In genomic region chr20:35994994-35995453, GRCh38 we compare ENCODE assay signal across 1 cellular context.
TF ChIP-seq lines count a peak whose summit lies in the region.

No MANE protein-coding gene starts in this region.

TF ChIP-seq in HepG2, 621 proteins besides CTCF, POLR2A, EP300 and RAD21 (continued from another document and continues in another):
- TF ChIP-seq ZNF18 (CRISPR knock-in tag; IDR thresholded peaks at IDR 0.05; ENCODE audit: insufficient replicate concordance): peak; percentile 62
- TF ChIP-seq ZNF75D (CRISPR knock-in tag; IDR thresholded peaks at IDR 0.05; ENCODE audit: borderline replicate concordance): no peak
- no peak for TF ChIP-seq LCORL (IDR thresholded peaks at IDR 0.05)
- 0 out of 2 replicates have a peak, but pooled peaks have one; percentile 38 for TF ChIP-seq LCORL (CRISPR knock-in tag; IDR thresholded peaks at IDR 0.05)
- no peak for TF ChIP-seq ZSCAN5A (CRISPR knock-in tag; IDR thresholded peaks at IDR 0.05; ENCODE audit: borderline replicate concordance)
- no peak for TF ChIP-seq ZNF816 (CRISPR knock-in tag; IDR thresholded peaks at IDR 0.05; ENCODE audit: borderline replicate concordance)
- no peak for TF ChIP-seq JDP2 (CRISPR knock-in tag; IDR thresholded peaks at IDR 0.05; ENCODE audit: borderline replicate concordance)
- TF ChIP-seq HIVEP1 (CRISPR knock-in tag; IDR thresholded peaks at IDR 0.05): no peak
- no peak for TF ChIP-seq HNF1A (IDR thresholded peaks at IDR 0.05; ENCODE audit: low read depth)
- TF ChIP-seq HNF1A (CRISPR knock-in tag; IDR thresholded peaks at IDR 0.05; ENCODE audit: borderline replicate concordance): no peak
- no peak for TF ChIP-seq MAFF (IDR thresholded peaks at IDR 0.05; ENCODE audit: low read depth, low read length)
- no peak for TF ChIP-seq SNAPC4 (CRISPR knock-in tag; IDR thresholded peaks at IDR 0.05)
- TF ChIP-seq TBP (CRISPR knock-in tag; IDR thresholded peaks at IDR 0.05): no peak
- no peak for TF ChIP-seq GPN1 (CRISPR knock-in tag; IDR thresholded peaks at IDR 0.05; ENCODE audit: borderline replicate concordance)
- no peak for TF ChIP-seq DRAP1 (CRISPR knock-in tag; IDR thresholded peaks at IDR 0.05)
- 0 out of 2 replicates have a peak, but pooled peaks have one; percentile 38 for TF ChIP-seq ZNF350 (CRISPR knock-in tag; IDR thresholded peaks at IDR 0.05; ENCODE audit: borderline replicate concordance, low read depth)
- TF ChIP-seq PRDM4 (CRISPR knock-in tag; IDR thresholded peaks at IDR 0.05; ENCODE audit: borderline replicate concordance): no peak
- TF ChIP-seq ZNF407 (CRISPR knock-in tag; IDR thresholded peaks at IDR 0.05; ENCODE audit: not compliant biosample characterization): peak; percentile 45
- TF ChIP-seq MEF2D (CRISPR knock-in tag; IDR thresholded peaks at IDR 0.05): 0 out of 2 replicates have a peak, but pooled peaks have one; percentile 47
- no peak for TF ChIP-seq ZNF749 (CRISPR knock-in tag; IDR thresholded peaks at IDR 0.05; ENCODE audit: borderline replicate concordance)
- TF ChIP-seq EEA1 (CRISPR knock-in tag; IDR thresholded peaks at IDR 0.05; ENCODE audit: borderline replicate concordance): no peak
- no peak for TF ChIP-seq ZNF558 (CRISPR knock-in tag; IDR thresholded peaks at IDR 0.05; ENCODE audit: borderline replicate concordance)
- TF ChIP-seq FOXK1 (CRISPR knock-in tag; IDR thresholded peaks at IDR 0.05; ENCODE audit: borderline replicate concordance, low read depth): peak; percentile 76; the same call in 1 of the 2 replicates
- TF ChIP-seq ZSCAN25 (CRISPR knock-in tag; IDR thresholded peaks at IDR 0.05): peak; percentile 56; the same call in 1 of the 2 replicates
- no peak for TF ChIP-seq PHF5A (CRISPR knock-in tag; IDR thresholded peaks at IDR 0.05; ENCODE audit: low read depth, unreplicated experiment)
- peak; percentile 81; the same call in 1 of the 2 replicates for TF ChIP-seq KDM2A (CRISPR knock-in tag; IDR thresholded peaks at IDR 0.05; ENCODE audit: borderline replicate concordance, low read depth)
- TF ChIP-seq ZNF331 (CRISPR knock-in tag; IDR thresholded peaks at IDR 0.05): peak; percentile 70; the same call in 1 of the 2 replicates
- no peak for TF ChIP-seq TCF12 (IDR thresholded peaks at IDR 0.05)
- TF ChIP-seq TCF12 (CRISPR knock-in tag; IDR thresholded peaks at IDR 0.05): no peak
- TF ChIP-seq ZNF703 (CRISPR knock-in tag; IDR thresholded peaks at IDR 0.05; ENCODE audit: borderline replicate concordance): no peak
- 0 out of 2 replicates have a peak, but pooled peaks have one; percentile 19 for TF ChIP-seq ISL2 (CRISPR knock-in tag; IDR thresholded peaks at IDR 0.05)
- TF ChIP-seq RFX3 (CRISPR knock-in tag; IDR thresholded peaks at IDR 0.05): no peak
- peak; percentile 71 for TF ChIP-seq YY1 (IDR thresholded peaks at IDR 0.05; ENCODE audit: insufficient read depth, insufficient replicate concordance, low read depth, low read length)
- no peak for TF ChIP-seq FOSL1 (CRISPR knock-in tag; IDR thresholded peaks at IDR 0.05; ENCODE audit: borderline replicate concordance)
- no peak for TF ChIP-seq ZNF282 (IDR thresholded peaks at IDR 0.05; ENCODE audit: partially characterized antibody)
